In genomic region chr6:170029416-170030283, GRCh38 we compare ENCODE assay signal across 26 cellular contexts.
DNase-seq lines count a peak whose midpoint lies in the region; ATAC-seq, FAIRE-seq and TF ChIP-seq lines count a peak whose summit lies in the region.
"Had no signal": no experiment of that assay in that cellular context is flagged by ENCODE, and none has a peak within 500 bp of the region (broad histone marks: within the 10 kb centered on the region; RNA-seq: fewer than 3 reads in every experiment).

No MANE protein-coding gene starts in this region.

- H3K4me1 Mint-ChIP-seq in activated T-cell treated with anti-CD3 and anti-CD28 coated beads, Interleukin-2, amount 50 U/mL, for 24 hours (ENCODE audit: low read depth): no peaks in the 10 kb centered on the region
- H3K4me1 Mint-ChIP-seq in activated T-cell treated with anti-CD3 and anti-CD28 coated beads, Interleukin-2, amount 50 U/mL, for 4 hours (ENCODE audit: low read depth): no peaks in the 10 kb centered on the region
- H3K4me1 Mint-ChIP-seq: activated naive CD4-positive, alpha-beta T cell treated with anti-CD3 and anti-CD28 coated beads, Interleukin-2, amount 10 ng/mL, durations not matched to agents 7 days and 5 days; B cell; stimulated activated memory B cell treated with anti-CD40 and anti-IgM and Interleukin-4, amounts not matched to agents 10 μg/mL and 1 μg/mL and 100 μg/mL, for 72 hours had no signal

- peaks cover 4% of the 10 kb centered on the region for H3K9me3 Mint-ChIP-seq in activated T-cell treated with anti-CD3 and anti-CD28 coated beads, Interleukin-2, amount 50 U/mL, for 24 hours
- H3K9me3 Mint-ChIP-seq in activated T-cell treated with anti-CD3 and anti-CD28 coated beads, Interleukin-2, amount 50 U/mL, for 4 hours: peaks cover 9% of the 10 kb centered on the region

- H3K27me3 Mint-ChIP-seq in activated T-cell treated with anti-CD3 and anti-CD28 coated beads, Interleukin-2, amount 50 U/mL, for 24 hours: peaks cover 8% of the 10 kb centered on the region
- H3K27me3 Mint-ChIP-seq in activated T-cell treated with anti-CD3 and anti-CD28 coated beads, Interleukin-2, amount 50 U/mL, for 4 hours (ENCODE audit: low read depth): peaks cover 3% of the 10 kb centered on the region
- H3K27me3 Mint-ChIP-seq: stimulated activated memory B cell treated with anti-CD40 and anti-IgM and Interleukin-4, amounts not matched to agents 10 μg/mL and 1 μg/mL and 100 μg/mL, for 72 hours had no signal

- no peaks in the 10 kb centered on the region for H3K36me3 Mint-ChIP-seq in activated T-cell treated with anti-CD3 and anti-CD28 coated beads, Interleukin-2, amount 50 U/mL, for 24 hours (ENCODE audit: low read depth)
- H3K36me3 Mint-ChIP-seq in activated T-cell treated with anti-CD3 and anti-CD28 coated beads, Interleukin-2, amount 50 U/mL, for 4 hours (ENCODE audit: insufficient read depth): peaks cover 3% of the 10 kb centered on the region
- H3K36me3 Mint-ChIP-seq: activated CD4-positive, alpha-beta memory T cell treated with anti-CD3 and anti-CD28 coated beads for 36 hours; activated naive CD4-positive, alpha-beta T cell treated with anti-CD3 and anti-CD28 coated beads, Interleukin-2, amount 10 ng/mL, durations not matched to agents 7 days and 5 days; stimulated activated memory B cell treated with anti-CD40 and anti-IgM and Interleukin-4, amounts not matched to agents 10 μg/mL and 1 μg/mL and 100 μg/mL, for 72 hours had no signal

- H3K4me3 ChIP-seq in dorsolateral prefrontal cortex: no peak overlapping the region
- H3K4me3 ChIP-seq: A549, ascending aorta, K562, MG63, smooth muscle cell had no signal

- no peak overlapping the region for H3K4me3 Mint-ChIP-seq in activated T-cell treated with anti-CD3 and anti-CD28 coated beads, Interleukin-2, amount 50 U/mL, for 24 hours
- no peak overlapping the region for H3K4me3 Mint-ChIP-seq in activated T-cell treated with anti-CD3 and anti-CD28 coated beads, Interleukin-2, amount 50 U/mL, for 4 hours
- H3K4me3 Mint-ChIP-seq: activated CD4-positive, alpha-beta memory T cell treated with anti-CD3 and anti-CD28 coated beads for 36 hours; activated naive CD4-positive, alpha-beta T cell treated with anti-CD3 and anti-CD28 coated beads, Interleukin-2, amount 10 ng/mL, durations not matched to agents 7 days and 5 days; B cell; central memory CD8-positive, alpha-beta T cell; stimulated activated memory B cell treated with anti-CD40 and anti-IgM and Interleukin-4, amounts not matched to agents 10 μg/mL and 1 μg/mL and 100 μg/mL, for 72 hours had no signal

- H3K27me3 ChIP-seq in dorsolateral prefrontal cortex: no peaks in the 10 kb centered on the region
- H3K27me3 ChIP-seq: ascending aorta, MG63 had no signal

- TF ChIP-seq CTCF in dorsolateral prefrontal cortex (IDR thresholded peaks at IDR 0.05 in 54 of 56, conservative IDR thresholded peaks at IDR 0.05 in 2 of 56; ENCODE audit: low read depth in 1 of 56, partially characterized antibody in 56 of 56): no peak

- H3K27ac ChIP-seq in dorsolateral prefrontal cortex: no peak overlapping the region
- H3K27ac ChIP-seq: A549, ascending aorta had no signal

- peak; percentile 78 for FAIRE-seq in urothelium cell line (lab: Jason Lieb, UNC)
- FAIRE-seq: A549, H54, K562 had no signal

- peak; percentile 5 for DNase-seq in activated T-cell treated with anti-CD3 and anti-CD28 coated beads, Interleukin-2, amount 50 U/mL, for 24 hours
- DNase-seq in activated T-cell treated with anti-CD3 and anti-CD28 coated beads, Interleukin-2, amount 50 U/mL, for 4 hours: no peak
- DNase-seq in dorsolateral prefrontal cortex (peak in 7 of 10 donors; percentile 3 to 35 (median 18)), posterior vena cava (ENCODE audit: low spot score) (peak; percentile 55), urothelium cell line (ENCODE audit: low spot score) (no peak)
- DNase-seq in stimulated activated CD4-positive, alpha-beta T cell treated with anti-CD3 and anti-CD28 coated beads, Interleukin-2, amount 100 ng/mL, for 24 hours: no peak
- DNase-seq: activated CD4-positive, alpha-beta memory T cell treated with anti-CD3 and anti-CD28 coated beads for 36 hours; activated naive CD4-positive, alpha-beta T cell treated with anti-CD3 and anti-CD28 coated beads, Interleukin-2, amount 10 ng/mL, durations not matched to agents 7 days and 5 days; DMS79 treated with DMSO at 0.1 percent for 48 hours; kidney glomerular epithelial cell; MG63; NCI-H1417 treated with DMSO at 0.1 percent for 48 hours; NCI-H446 treated with DMSO at 0.1 percent for 48 hours; nucleus accumbens; Right ventricle myocardium superior; stimulated activated CD4-positive, alpha-beta T cell treated with anti-CD3 and anti-CD28 coated beads, Interleukin-2, amount 100 ng/mL, for 48 hours had no signal

- no peak for ATAC-seq in activated T-cell treated with anti-CD3 and anti-CD28 coated beads, Interleukin-2, amount 50 U/mL, for 4 hours
- no peak for ATAC-seq in HG03521 (IDR thresholded peaks at IDR 0.05; ENCODE audit: unreplicated experiment)
- ATAC-seq in HG02623 (IDR thresholded peaks at IDR 0.05; ENCODE audit: unreplicated experiment): no peak
- ATAC-seq: A549; K562; stimulated activated memory B cell treated with anti-CD40 and anti-IgM and Interleukin-4, amounts not matched to agents 10 μg/mL and 1 μg/mL and 100 μg/mL, for 72 hours had no signal

- no peak overlapping the region for H3K27ac Mint-ChIP-seq in activated T-cell treated with anti-CD3 and anti-CD28 coated beads, Interleukin-2, amount 50 U/mL, for 24 hours
- H3K27ac Mint-ChIP-seq: activated CD4-positive, alpha-beta memory T cell treated with anti-CD3 and anti-CD28 coated beads for 36 hours; activated naive CD4-positive, alpha-beta T cell treated with anti-CD3 and anti-CD28 coated beads, Interleukin-2, amount 10 ng/mL, durations not matched to agents 7 days and 5 days; B cell; stimulated activated memory B cell treated with anti-CD40 and anti-IgM and Interleukin-4, amounts not matched to agents 10 μg/mL and 1 μg/mL and 100 μg/mL, for 72 hours had no signal

- intact Hi-C loops in dorsolateral prefrontal cortex (cut with DNase I): no loop called here
- intact Hi-C loops in posterior vena cava (cut with DNase I): loop anchor here in 1 of 2 donors (10.0 kb wide), 1 partner anchor 1675 kb away; no protein-coding TSS in a partner anchor

Comparison
In these comparisons a context has a peak if more than half of its experiments do, and no peak if none do; other contexts are left out.
1. DNase-seq: peak in activated T-cell treated with anti-CD3 and anti-CD28 coated beads, Interleukin-2, amount 50 U/mL, for 24 hours (single experiment), dorsolateral prefrontal cortex (7 of 10) and posterior vena cava (single experiment); none in activated T-cell treated with anti-CD3 and anti-CD28 coated beads, Interleukin-2, amount 50 U/mL, for 4 hours (single experiment), urothelium cell line (single experiment) and stimulated activated CD4-positive, alpha-beta T cell treated with anti-CD3 and anti-CD28 coated beads, Interleukin-2, amount 100 ng/mL, for 24 hours (0 of 2).